In genomic region chr3:196740476-196741400, GRCh38 we compare ENCODE assay signal across 8 cellular contexts. TPM values are rescaled to one million over a fixed set of nuclear protein-coding genes. Genes with fewer than 3 reads are reported as not detected.
A peak's percentile ranks its signal among the peaks of the same experiment; 100 is the strongest.
DNase-seq lines count a peak whose midpoint lies in the region; ATAC-seq and TF ChIP-seq lines count a peak whose summit lies in the region.

No MANE protein-coding gene starts in this region.

- CTCF ChIA-PET in activated naive CD4-positive, alpha-beta T cell treated with anti-CD3 and anti-CD28 coated beads for 36 hours (lab: Charles Lee) = interaction anchor here (0.6 to 1.4 kb wide), 5 partner anchors 29 to 212 kb away, joined by 3 to 5 read pairs (median 3); partner anchors contain the start of genes CEP19 and PIGX

- H3K27ac Mint-ChIP-seq in activated naive CD4-positive, alpha-beta T cell treated with anti-CD3 and anti-CD28 coated beads for 36 hours = peak overlapping the region; percentile 98

- intact Hi-C loops in activated naive CD4-positive, alpha-beta T cell treated with anti-CD3 and anti-CD28 coated beads for 36 hours (cut with micrococcal nuclease) = loop anchor here (2.0 kb wide), 1 partner anchor 18 kb away; no protein-coding TSS in a partner anchor

- TF ChIP-seq POLR2A in upper lobe of left lung (IDR thresholded peaks at IDR 0.05) = no peak

- H2AFZ ChIP-seq in neuron (ENCODE audit: low read depth, low read length) = peak overlapping the region; percentile 58

- WGBS in upper lobe of left lung, 2 donors = 1% methylated on average over 31 of the region's 31 CpGs

- peaks cover 18% of the 10 kb centered on the region for H3K4me1 Mint-ChIP-seq in activated naive CD4-positive, alpha-beta T cell treated with anti-CD3 and anti-CD28 coated beads for 36 hours (ENCODE audit: low read depth)

- H3K36me3 Mint-ChIP-seq in activated naive CD4-positive, alpha-beta T cell treated with anti-CD3 and anti-CD28 coated beads for 36 hours (ENCODE audit: low read depth) = peaks cover 12% of the 10 kb centered on the region

- H3K4me3 Mint-ChIP-seq in activated naive CD4-positive, alpha-beta T cell treated with anti-CD3 and anti-CD28 coated beads for 36 hours = peak overlapping the region; percentile 100

- H3K27ac ChIP-seq in upper lobe of left lung = peak overlapping the region; percentile 93 to 100 (median 98)

- no peaks in the 10 kb centered on the region for H3K36me3 ChIP-seq in neuron (ENCODE audit: insufficient read depth, low read length)
- no peaks in the 10 kb centered on the region for H3K36me3 ChIP-seq in upper lobe of left lung

- H3K27me3 Mint-ChIP-seq in activated naive CD4-positive, alpha-beta T cell treated with anti-CD3 and anti-CD28 coated beads for 36 hours (ENCODE audit: low read depth) = no peaks in the 10 kb centered on the region

- no peak for TF ChIP-seq CTCF in upper lobe of left lung (IDR thresholded peaks at IDR 0.05)

- TF ChIP-seq EP300 in upper lobe of left lung (IDR thresholded peaks at IDR 0.05) = no peak

- no peaks in the 10 kb centered on the region for H3K9me3 Mint-ChIP-seq in activated naive CD4-positive, alpha-beta T cell treated with anti-CD3 and anti-CD28 coated beads for 36 hours

- peaks cover 7% of the 10 kb centered on the region for H3K4me1 ChIP-seq in neuron (ENCODE audit: insufficient read depth, low read length)
- peaks cover 11 to 45% (median 19%) of the 10 kb centered on the region in 4 donors for H3K4me1 ChIP-seq in upper lobe of left lung

- DNase-seq in D341Med (ENCODE audit: low spot score) (peak; percentile 50), HCEC 1CT (peak; percentile 58), NCI-H82 (lab: John Stamatoyannopoulos, UW) (peak; percentile 76), germinal center (ENCODE audit: low spot score) (peak; percentile 16), upper lobe of left lung (no peak)
- DNase-seq in activated naive CD4-positive, alpha-beta T cell treated with anti-CD3 and anti-CD28 coated beads for 36 hours = peak; percentile 71

- peak in 1 of 2 donors; percentile 26 for ATAC-seq in upper lobe of left lung (ENCODE audit: low FRiP score in 2 of 2)
- ATAC-seq in GM19452 (IDR thresholded peaks at IDR 0.05; ENCODE audit: unreplicated experiment) = no peak

- H3K27me3 ChIP-seq in neuron (ENCODE audit: insufficient read depth, low read length) (no peaks in the 10 kb centered on the region), upper lobe of left lung (no peaks in the 10 kb centered on the region)

- H3K9me3 ChIP-seq in neuron (ENCODE audit: low read length) = peaks cover 8% of the 10 kb centered on the region
- H3K9me3 ChIP-seq in upper lobe of left lung = no peaks in the 10 kb centered on the region

- H3K4me3 ChIP-seq in neuron (ENCODE audit: low read length) (peak overlapping the region; percentile 77), upper lobe of left lung (peak overlapping the region; percentile 56 to 98 (median 85))

RNA-seq across cellular contexts. Expression of gene PAK2, which starts 1.1 kb away (rescaled TPM):
- 10 to 100 TPM; 66.6 to 68.4 TPM for total RNA-seq in activated naive CD4-positive, alpha-beta T cell treated with anti-CD3 and anti-CD28 coated beads for 36 hours
- 10 to 100 TPM; 24.7 to 82.2 (median 60.1) TPM for total RNA-seq in upper lobe of left lung

RNA-seq across cellular contexts. Expression of gene PIGX, which starts 28.6 kb away (rescaled TPM):
- 10 to 100 TPM; 30.7 to 32.8 TPM for total RNA-seq in activated naive CD4-positive, alpha-beta T cell treated with anti-CD3 and anti-CD28 coated beads for 36 hours
- total RNA-seq in upper lobe of left lung = 10 to 100 TPM in 5 of 6 donors, 1 to 10 TPM in 1; 9.4 to 19.5 (median 17.4) TPM

RNA-seq across cellular contexts. Expression of gene CEP19, which starts 28.7 kb away (rescaled TPM):
- 1 to 10 TPM; 3.1 to 4.4 TPM for total RNA-seq in activated naive CD4-positive, alpha-beta T cell treated with anti-CD3 and anti-CD28 coated beads for 36 hours
- 1 to 10 TPM; 1.2 to 9.0 (median 2.6) TPM for total RNA-seq in upper lobe of left lung

Comparison
In these comparisons a context has a peak if more than half of its experiments do, and no peak if none do; other contexts are left out.
1. DNase-seq: peak in D341Med (single experiment), HCEC 1CT (single experiment), NCI-H82 (single experiment), activated naive CD4-positive, alpha-beta T cell treated with anti-CD3 and anti-CD28 coated beads for 36 hours (single experiment) and germinal center (single experiment); none in upper lobe of left lung (0 of 2).